In the genomic region with DNA sequence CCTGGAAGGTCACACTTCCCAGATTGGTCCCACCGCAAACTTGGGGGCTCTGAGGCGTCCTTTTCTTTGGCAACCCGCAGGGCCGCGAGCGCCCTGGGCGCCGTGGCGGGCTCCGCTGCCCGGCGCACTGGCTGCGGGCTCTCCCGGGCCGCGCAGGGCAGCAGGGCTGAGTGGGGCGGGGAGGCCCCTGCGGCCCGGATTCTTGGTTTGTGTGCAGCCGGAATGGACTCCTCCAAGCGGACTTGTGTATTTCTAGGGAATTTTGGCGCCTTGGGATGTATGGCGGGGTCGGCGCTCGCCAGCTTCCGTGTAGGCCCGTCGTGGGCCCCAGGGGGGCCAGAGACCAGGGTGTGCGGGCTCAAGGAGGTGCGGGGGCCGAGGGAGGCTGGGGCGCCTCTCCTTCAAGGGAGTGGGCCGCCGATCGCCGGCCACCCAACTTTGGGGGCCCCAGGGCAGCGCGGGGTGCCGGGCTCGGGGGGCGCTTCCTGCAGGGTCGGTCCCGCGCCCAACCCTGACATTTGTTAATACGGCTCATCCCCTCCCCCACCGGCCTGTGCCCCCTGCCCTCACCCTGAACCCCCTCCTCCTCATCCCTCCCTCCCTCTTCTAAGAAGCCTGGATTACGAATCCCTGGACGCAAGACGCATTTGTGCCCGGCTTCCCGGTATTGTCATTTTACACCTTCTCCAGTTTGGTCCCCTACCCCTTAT, we compare ENCODE assay signal across 8 cellular contexts. TPM values are rescaled to one million over a fixed set of nuclear protein-coding genes. Genes with fewer than 3 reads are reported as not detected.
A peak's percentile ranks its signal among the peaks of the same experiment; 100 is the strongest.
DNase-seq lines count a peak whose midpoint lies in the region; ATAC-seq and TF ChIP-seq lines count a peak whose summit lies in the region.

No MANE protein-coding gene starts in this region.

- DNase-seq in activated T-cell treated with anti-CD3 and anti-CD28 coated beads, Interleukin-2, amount 50 U/mL, for 4 hours: no peak
- DNase-seq in heart left ventricle (peak in 4 of 5 donors; percentile 19 to 45 (median 30)), retina (peak; percentile 81), SIG-M5 treated with dmso at 0.1 percent for 504 hours (lab: John Stamatoyannopoulos, UW; ENCODE audit: unreplicated experiment) (no peak)

- H3K9me3 ChIP-seq in heart left ventricle: no peaks in the 10 kb centered on the region

- no peaks in the 10 kb centered on the region for H3K27me3 ChIP-seq in heart left ventricle

- intact Hi-C loops in heart left ventricle (cut with DNase I): loop anchor here (5.0 to 10.0 kb wide), 9 partner anchors 52 to 432 kb away; no protein-coding TSS in a partner anchor

- no peaks in the 10 kb centered on the region for H3K9me3 Mint-ChIP-seq in activated T-cell treated with anti-CD3 and anti-CD28 coated beads, Interleukin-2, amount 50 U/mL, for 4 hours

- no peak for TF ChIP-seq CTCF in heart left ventricle (IDR thresholded peaks at IDR 0.05)

- peak overlapping the region; percentile 61 to 91 (median 73) for H3K4me3 ChIP-seq in heart left ventricle

- H3K4me1 Mint-ChIP-seq in activated T-cell treated with anti-CD3 and anti-CD28 coated beads, Interleukin-2, amount 50 U/mL, for 4 hours (ENCODE audit: low read depth): peaks cover 24% of the 10 kb centered on the region

- H3K4me3 Mint-ChIP-seq in activated T-cell treated with anti-CD3 and anti-CD28 coated beads, Interleukin-2, amount 50 U/mL, for 4 hours: peak overlapping the region; percentile 93

- ATAC-seq in HG02642 (IDR thresholded peaks at IDR 0.05; ENCODE audit: poor library complexity, unreplicated experiment): peak; percentile 30
- peak in 1 of 2 donors; percentile 39 for ATAC-seq in activated T-cell treated with anti-CD3 and anti-CD28 coated beads, Interleukin-2, amount 50 U/mL, for 4 hours
- peak in 2 of 4 donors; percentile 28 to 37 for ATAC-seq in heart left ventricle
- ATAC-seq in HG02870 (IDR thresholded peaks at IDR 0.05; ENCODE audit: unreplicated experiment): no peak
- no peak for ATAC-seq in GM19463 (IDR thresholded peaks at IDR 0.05; ENCODE audit: unreplicated experiment)
- no peak for ATAC-seq in HG03196 (IDR thresholded peaks at IDR 0.05; ENCODE audit: unreplicated experiment)

- no peak for TF ChIP-seq POLR2A in heart left ventricle (IDR thresholded peaks at IDR 0.05)

- no peaks in the 10 kb centered on the region for H3K36me3 Mint-ChIP-seq in activated T-cell treated with anti-CD3 and anti-CD28 coated beads, Interleukin-2, amount 50 U/mL, for 4 hours (ENCODE audit: insufficient read depth)

- peak overlapping the region; percentile 82 to 97 (median 90) for H3K27ac ChIP-seq in heart left ventricle

- H3K36me3 ChIP-seq in heart left ventricle: no peaks in the 10 kb centered on the region

- WGBS in heart left ventricle, 4 donors: 4 to 11% (median 9%) methylated on average over 18 to 52 of the region's 52 CpGs

- peaks cover 47% of the 10 kb centered on the region for H3K27me3 Mint-ChIP-seq in activated T-cell treated with anti-CD3 and anti-CD28 coated beads, Interleukin-2, amount 50 U/mL, for 4 hours (ENCODE audit: low read depth)

- H3K4me1 ChIP-seq in heart left ventricle: peaks cover 0 to 55% (median 43%) of the 10 kb centered on the region in 12 donors

RNA-seq across cellular contexts. Expression of a gene that starts 2.4 kb away (rescaled TPM):
- 1 to 10 TPM in 1 of 3 donors, under 1 TPM in 2; 0.76 to 1.9 (median 0.90) TPM for total RNA-seq in activated T-cell treated with anti-CD3 and anti-CD28 coated beads, Interleukin-2, amount 50 U/mL, for 4 hours
- 10 to 100 TPM in 5 of 9 donors, 1 to 10 TPM in 4; 5.9 to 17.5 (median 11.1) TPM for total RNA-seq in heart left ventricle
- polyA plus RNA-seq in heart left ventricle: 1 to 10 TPM; 4.3 to 5.4 TPM

Comparison
In these comparisons a context has a peak if more than half of its experiments do, and no peak if none do; other contexts are left out.
1. DNase-seq: peak in heart left ventricle (4 of 5) and retina (single experiment); none in activated T-cell treated with anti-CD3 and anti-CD28 coated beads, Interleukin-2, amount 50 U/mL, for 4 hours (single experiment) and SIG-M5 treated with dmso at 0.1 percent for 504 hours (single experiment).